7 cellular contexts compared by ENCODE assay signal in genomic region chr5:112317866-112318265, GRCh38.
"Had no signal": no experiment of that assay in that cellular context is flagged by ENCODE, and none has a peak within 500 bp of the region (broad histone marks: within the 10 kb centered on the region; RNA-seq: fewer than 3 reads in every experiment).

No MANE protein-coding gene starts in this region.

- H3K27ac Mint-ChIP-seq: HFFc6, IgD-negative memory B cell had no signal

- H3K36me3 ChIP-seq: HAP-1 had no signal

- DNase-seq: GM23248, GOT3, H7, HFFc6 had no signal

- H3K4me3 ChIP-seq: GM23248, HAP-1 had no signal

- H3K9me3 Mint-ChIP-seq: HFFc6, IgD-negative memory B cell had no signal

- H3K27me3 Mint-ChIP-seq: IgD-negative memory B cell had no signal

- H3K4me3 Mint-ChIP-seq: HFFc6, IgD-negative memory B cell had no signal

- FAIRE-seq: HepG2 had no signal
